Comparison of ENCODE assay signal across 1 cellular context in genomic region chr1:44616284-44616990, GRCh38.
TF ChIP-seq lines count a peak whose summit lies in the region.

No MANE protein-coding gene starts in this region.

TF ChIP-seq in GM23338, 12 proteins besides CTCF, POLR2A, EP300 and RAD21 (continued from another document):
- no peak for TF ChIP-seq REST (IDR thresholded peaks at IDR 0.05; ENCODE audit: unreplicated experiment)
- TF ChIP-seq CREB1 (CRISPR knock-in tag; IDR thresholded peaks at IDR 0.05; ENCODE audit: low read depth): no peak
- no peak for TF ChIP-seq JUNB (IDR thresholded peaks at IDR 0.05; ENCODE audit: unreplicated experiment)
- no peak for TF ChIP-seq STAT1 (IDR thresholded peaks at IDR 0.05; ENCODE audit: unreplicated experiment)
- TF ChIP-seq ZNF462 (CRISPR knock-in tag; IDR thresholded peaks at IDR 0.05): no peak
- TF ChIP-seq EZH2phosphoT487 (IDR thresholded peaks at IDR 0.05; ENCODE audit: unreplicated experiment): no peak
